3 cellular contexts compared by ENCODE assay signal in genomic region chr7:6106140-6106904, GRCh38.
TF ChIP-seq lines count a peak whose summit lies in the region.

No MANE protein-coding gene starts in this region.

TF ChIP-seq in GM23338, 12 proteins besides CTCF, POLR2A, EP300 and RAD21 (continues in another document):
- TF ChIP-seq CREB1 (CRISPR knock-in tag; IDR thresholded peaks at IDR 0.05; ENCODE audit: low read depth) = no peak
- TF ChIP-seq, protein P1, sequence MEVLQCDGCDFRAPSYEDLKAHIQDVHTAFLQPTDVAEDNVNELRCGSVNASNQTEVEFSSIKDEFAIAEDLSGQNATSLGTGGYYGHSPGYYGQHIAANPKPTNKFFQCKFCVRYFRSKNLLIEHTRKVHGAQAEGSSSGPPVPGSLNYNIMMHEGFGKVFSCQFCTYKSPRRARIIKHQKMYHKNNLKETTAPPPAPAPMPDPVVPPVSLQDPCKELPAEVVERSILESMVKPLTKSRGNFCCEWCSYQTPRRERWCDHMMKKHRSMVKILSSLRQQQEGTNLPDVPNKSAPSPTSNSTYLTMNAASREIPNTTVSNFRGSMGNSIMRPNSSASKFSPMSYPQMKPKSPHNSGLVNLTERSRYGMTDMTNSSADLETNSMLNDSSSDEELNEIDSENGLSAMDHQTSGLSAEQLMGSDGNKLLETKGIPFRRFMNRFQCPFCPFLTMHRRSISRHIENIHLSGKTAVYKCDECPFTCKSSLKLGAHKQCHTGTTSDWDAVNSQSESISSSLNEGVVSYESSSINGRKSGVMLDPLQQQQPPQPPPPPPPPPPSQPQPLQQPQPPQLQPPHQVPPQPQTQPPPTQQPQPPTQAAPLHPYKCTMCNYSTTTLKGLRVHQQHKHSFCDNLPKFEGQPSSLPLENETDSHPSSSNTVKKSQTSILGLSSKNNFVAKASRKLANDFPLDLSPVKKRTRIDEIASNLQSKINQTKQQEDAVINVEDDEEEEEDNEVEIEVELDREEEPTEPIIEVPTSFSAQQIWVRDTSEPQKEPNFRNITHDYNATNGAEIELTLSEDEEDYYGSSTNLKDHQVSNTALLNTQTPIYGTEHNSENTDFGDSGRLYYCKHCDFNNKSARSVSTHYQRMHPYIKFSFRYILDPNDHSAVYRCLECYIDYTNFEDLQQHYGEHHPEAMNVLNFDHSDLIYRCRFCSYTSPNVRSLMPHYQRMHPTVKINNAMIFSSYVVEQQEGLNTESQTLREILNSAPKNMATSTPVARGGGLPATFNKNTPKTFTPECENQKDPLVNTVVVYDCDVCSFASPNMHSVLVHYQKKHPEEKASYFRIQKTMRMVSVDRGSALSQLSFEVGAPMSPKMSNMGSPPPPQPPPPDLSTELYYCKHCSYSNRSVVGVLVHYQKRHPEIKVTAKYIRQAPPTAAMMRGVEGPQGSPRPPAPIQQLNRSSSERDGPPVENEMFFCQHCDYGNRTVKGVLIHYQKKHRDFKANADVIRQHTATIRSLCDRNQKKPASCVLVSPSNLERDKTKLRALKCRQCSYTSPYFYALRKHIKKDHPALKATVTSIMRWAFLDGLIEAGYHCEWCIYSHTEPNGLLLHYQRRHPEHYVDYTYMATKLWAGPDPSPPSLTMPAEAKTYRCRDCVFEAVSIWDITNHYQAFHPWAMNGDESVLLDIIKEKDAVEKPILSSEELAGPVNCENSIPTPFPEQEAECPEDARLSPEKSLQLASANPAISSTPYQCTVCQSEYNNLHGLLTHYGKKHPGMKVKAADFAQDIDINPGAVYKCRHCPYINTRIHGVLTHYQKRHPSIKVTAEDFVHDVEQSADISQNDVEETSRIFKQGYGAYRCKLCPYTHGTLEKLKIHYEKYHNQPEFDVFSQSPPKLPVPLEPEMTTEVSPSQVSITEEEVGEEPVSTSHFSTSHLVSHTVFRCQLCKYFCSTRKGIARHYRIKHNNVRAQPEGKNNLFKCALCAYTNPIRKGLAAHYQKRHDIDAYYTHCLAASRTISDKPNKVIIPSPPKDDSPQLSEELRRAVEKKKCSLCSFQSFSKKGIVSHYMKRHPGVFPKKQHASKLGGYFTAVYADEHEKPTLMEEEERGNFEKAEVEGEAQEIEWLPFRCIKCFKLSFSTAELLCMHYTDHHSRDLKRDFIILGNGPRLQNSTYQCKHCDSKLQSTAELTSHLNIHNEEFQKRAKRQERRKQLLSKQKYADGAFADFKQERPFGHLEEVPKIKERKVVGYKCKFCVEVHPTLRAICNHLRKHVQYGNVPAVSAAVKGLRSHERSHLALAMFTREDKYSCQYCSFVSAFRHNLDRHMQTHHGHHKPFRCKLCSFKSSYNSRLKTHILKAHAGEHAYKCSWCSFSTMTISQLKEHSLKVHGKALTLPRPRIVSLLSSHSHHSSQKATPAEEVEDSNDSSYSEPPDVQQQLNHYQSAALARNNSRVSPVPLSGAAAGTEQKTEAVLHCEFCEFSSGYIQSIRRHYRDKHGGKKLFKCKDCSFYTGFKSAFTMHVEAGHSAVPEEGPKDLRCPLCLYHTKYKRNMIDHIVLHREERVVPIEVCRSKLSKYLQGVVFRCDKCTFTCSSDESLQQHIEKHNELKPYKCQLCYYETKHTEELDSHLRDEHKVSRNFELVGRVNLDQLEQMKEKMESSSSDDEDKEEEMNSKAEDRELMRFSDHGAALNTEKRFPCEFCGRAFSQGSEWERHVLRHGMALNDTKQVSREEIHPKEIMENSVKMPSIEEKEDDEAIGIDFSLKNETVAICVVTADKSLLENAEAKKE (CRISPR knock-in tag; IDR thresholded peaks at IDR 0.05) = no peak

TF ChIP-seq in GM12878, 131 proteins besides CTCF, POLR2A, EP300 and RAD21 (continues in another document):
- no peak for TF ChIP-seq HCFC1 (IDR thresholded peaks at IDR 0.05; ENCODE audit: low read length)
- TF ChIP-seq SKIL (IDR thresholded peaks at IDR 0.05; ENCODE audit: low read depth, poor library complexity, severe bottlenecking) = peak; percentile 18
- peak in 1 of 2 experiments; percentile 66; a peak in 1 of 4 replicates for TF ChIP-seq BHLHE40 (IDR thresholded peaks at IDR 0.05; ENCODE audit: borderline replicate concordance in 1 of 2, low read depth in 2 of 2, low read length in 1 of 2)
- TF ChIP-seq RB1 (IDR thresholded peaks at IDR 0.05; ENCODE audit: borderline replicate concordance) = 0 out of 2 replicates have a peak, but pooled peaks have one; percentile 58
- peak; percentile 47; the same call in 1 of the 2 replicates for TF ChIP-seq NBN (IDR thresholded peaks at IDR 0.05)
- 0 out of 2 replicates have a peak, but pooled peaks have one; percentile 27 for TF ChIP-seq ATF2 (IDR thresholded peaks at IDR 0.05; ENCODE audit: low read length)
- TF ChIP-seq, protein P2, sequence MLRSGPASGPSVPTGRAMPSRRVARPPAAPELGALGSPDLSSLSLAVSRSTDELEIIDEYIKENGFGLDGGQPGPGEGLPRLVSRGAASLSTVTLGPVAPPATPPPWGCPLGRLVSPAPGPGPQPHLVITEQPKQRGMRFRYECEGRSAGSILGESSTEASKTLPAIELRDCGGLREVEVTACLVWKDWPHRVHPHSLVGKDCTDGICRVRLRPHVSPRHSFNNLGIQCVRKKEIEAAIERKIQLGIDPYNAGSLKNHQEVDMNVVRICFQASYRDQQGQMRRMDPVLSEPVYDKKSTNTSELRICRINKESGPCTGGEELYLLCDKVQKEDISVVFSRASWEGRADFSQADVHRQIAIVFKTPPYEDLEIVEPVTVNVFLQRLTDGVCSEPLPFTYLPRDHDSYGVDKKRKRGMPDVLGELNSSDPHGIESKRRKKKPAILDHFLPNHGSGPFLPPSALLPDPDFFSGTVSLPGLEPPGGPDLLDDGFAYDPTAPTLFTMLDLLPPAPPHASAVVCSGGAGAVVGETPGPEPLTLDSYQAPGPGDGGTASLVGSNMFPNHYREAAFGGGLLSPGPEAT (IDR thresholded peaks at IDR 0.05; ENCODE audit: low read depth) = peak; percentile 52; the same call in 1 of the 2 replicates
- TF ChIP-seq IKZF2 (IDR thresholded peaks at IDR 0.05) = 0 out of 4 replicates have a peak, but pooled peaks of 1 of the 2 experiments have one; percentile 8
- TF ChIP-seq JUNB (IDR thresholded peaks at IDR 0.05) = no peak
- TF ChIP-seq PML (IDR thresholded peaks at IDR 0.05; ENCODE audit: low read length) = no peak
- TF ChIP-seq KDM1A (IDR thresholded peaks at IDR 0.05; ENCODE audit: borderline replicate concordance) = no peak
- TF ChIP-seq, protein P3, sequence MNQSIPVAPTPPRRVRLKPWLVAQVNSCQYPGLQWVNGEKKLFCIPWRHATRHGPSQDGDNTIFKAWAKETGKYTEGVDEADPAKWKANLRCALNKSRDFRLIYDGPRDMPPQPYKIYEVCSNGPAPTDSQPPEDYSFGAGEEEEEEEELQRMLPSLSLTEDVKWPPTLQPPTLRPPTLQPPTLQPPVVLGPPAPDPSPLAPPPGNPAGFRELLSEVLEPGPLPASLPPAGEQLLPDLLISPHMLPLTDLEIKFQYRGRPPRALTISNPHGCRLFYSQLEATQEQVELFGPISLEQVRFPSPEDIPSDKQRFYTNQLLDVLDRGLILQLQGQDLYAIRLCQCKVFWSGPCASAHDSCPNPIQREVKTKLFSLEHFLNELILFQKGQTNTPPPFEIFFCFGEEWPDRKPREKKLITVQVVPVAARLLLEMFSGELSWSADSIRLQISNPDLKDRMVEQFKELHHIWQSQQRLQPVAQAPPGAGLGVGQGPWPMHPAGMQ (IDR thresholded peaks at IDR 0.05; ENCODE audit: borderline replicate concordance) = no peak
- peak; percentile 81 for TF ChIP-seq SMARCA5 (IDR thresholded peaks at IDR 0.05)
- no peak for TF ChIP-seq CBX5 (IDR thresholded peaks at IDR 0.05; ENCODE audit: low read depth)
- TF ChIP-seq ASH2L (IDR thresholded peaks at IDR 0.05; ENCODE audit: borderline replicate concordance, low read depth) = peak; percentile 46; the same call in 1 of the 2 replicates

TF ChIP-seq in HepG2, 621 proteins besides CTCF, POLR2A, EP300 and RAD21 (continues in another document):
- TF ChIP-seq ZNF230 (CRISPR knock-in tag; IDR thresholded peaks at IDR 0.05) = peak; percentile 67; the same call in 1 of the 2 replicates
- no peak for TF ChIP-seq FIP1L1 (IDR thresholded peaks at IDR 0.05; ENCODE audit: borderline replicate concordance, insufficient read depth, low read depth, low read length)
- TF ChIP-seq IKZF4 (CRISPR knock-in tag; IDR thresholded peaks at IDR 0.05; ENCODE audit: borderline replicate concordance, low read depth, not compliant biosample characterization) = no peak
- TF ChIP-seq ZNF816 (CRISPR knock-in tag; IDR thresholded peaks at IDR 0.05; ENCODE audit: borderline replicate concordance) = no peak
- TF ChIP-seq ZHX2 (IDR thresholded peaks at IDR 0.05; ENCODE audit: low read depth) = no peak
- no peak for TF ChIP-seq ZHX2 (CRISPR knock-in tag; IDR thresholded peaks at IDR 0.05; ENCODE audit: borderline replicate concordance)
- TF ChIP-seq ZNF318 (CRISPR knock-in tag; IDR thresholded peaks at IDR 0.05) = no peak
- no peak for TF ChIP-seq KAT2B (IDR thresholded peaks at IDR 0.05; ENCODE audit: borderline replicate concordance, low read depth, low read length)
- no peak for TF ChIP-seq ZBTB7B (CRISPR knock-in tag; IDR thresholded peaks at IDR 0.05)
- no peak for TF ChIP-seq ZNF768 (CRISPR knock-in tag; IDR thresholded peaks at IDR 0.05)
- no peak for TF ChIP-seq TBX2 (CRISPR knock-in tag; IDR thresholded peaks at IDR 0.05; ENCODE audit: borderline replicate concordance)
- TF ChIP-seq DR1 (CRISPR knock-in tag; IDR thresholded peaks at IDR 0.05) = no peak
